In the genomic region with DNA sequence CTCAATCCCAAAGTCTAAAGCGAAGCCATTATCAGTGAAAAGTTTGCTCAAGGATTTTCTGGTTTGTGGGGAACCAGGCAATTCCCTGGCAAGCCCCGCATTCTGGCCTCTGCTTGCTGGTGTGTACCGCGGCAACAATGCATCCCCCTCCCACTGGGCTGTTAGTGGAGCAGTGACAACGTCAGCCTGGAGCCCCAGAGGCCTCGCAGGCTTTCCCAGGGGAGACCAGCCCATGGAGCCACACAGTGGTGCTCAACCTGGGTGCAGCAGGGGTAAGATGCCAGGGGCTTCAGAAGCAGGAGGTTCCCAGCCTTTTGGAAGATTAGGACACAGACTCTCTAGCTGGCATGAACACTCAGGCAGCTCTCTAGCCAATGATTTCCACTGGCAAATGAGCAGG, we compare ENCODE assay signal across 21 cellular contexts.
"Had no signal": no experiment of that assay in that cellular context is flagged by ENCODE, and none has a peak within 500 bp of the region (broad histone marks: within the 10 kb centered on the region; RNA-seq: fewer than 3 reads in every experiment).

No MANE protein-coding gene starts in this region.

- DNase-seq: central memory CD4-positive, alpha-beta T cell; effector memory CD4-positive, alpha-beta T cell; erythroblast; immature natural killer cell; mesendoderm; midbrain; naive thymus-derived CD4-positive, alpha-beta T cell; stimulated activated CD4-positive, alpha-beta T cell treated with anti-CD3 and anti-CD28 coated beads, Interleukin-12 subunit alpha, Interleukin-12 subunit beta, amount 100 ng/mL, for 4 hours; stimulated activated CD4-positive, alpha-beta T cell treated with anti-CD3 and anti-CD28 coated beads, Interleukin-1b, Interleukin-23, amount 100 ng/mL, for 48 hours; stimulated activated CD4-positive, alpha-beta T cell treated with anti-CD3 and anti-CD28 coated beads, Interleukin-4, amount 100 ng/mL, for 1 hour; stimulated activated naive CD4-positive, alpha-beta T cell treated with Interleukin-2 at 50 U/mL for 16 hours; stomach; thyroid gland; trophoblast cell had no signal

- H3K27ac Mint-ChIP-seq: dendritic cell treated with granulocyte-macrophage colony-stimulating factor and Interleukin-4, amounts not matched to agents 40 ng/mL and 50 ng/mL, for 4 days; immature natural killer cell; naive thymus-derived CD4-positive, alpha-beta T cell; progenitor cell of endocrine pancreas; stimulated activated effector memory CD8-positive, alpha-beta T cell treated with anti-CD3 and anti-CD28 coated beads, Interleukin-12 subunit alpha, Interleukin-12 subunit beta, amount 100 ng/mL, for 72 hours had no signal

- H3K9me3 Mint-ChIP-seq: dendritic cell treated with granulocyte-macrophage colony-stimulating factor and Interleukin-4, amounts not matched to agents 40 ng/mL and 50 ng/mL, for 4 days; stimulated activated effector memory CD8-positive, alpha-beta T cell treated with anti-CD3 and anti-CD28 coated beads, Interleukin-12 subunit alpha, Interleukin-12 subunit beta, amount 100 ng/mL, for 72 hours had no signal

- ATAC-seq: naive thymus-derived CD4-positive, alpha-beta T cell; sciatic nerve; stimulated activated effector memory CD8-positive, alpha-beta T cell treated with anti-CD3 and anti-CD28 coated beads, Interleukin-12 subunit alpha, Interleukin-12 subunit beta, amount 100 ng/mL, for 72 hours had no signal

- H3K36me3 Mint-ChIP-seq: immature natural killer cell; stimulated activated effector memory CD8-positive, alpha-beta T cell treated with anti-CD3 and anti-CD28 coated beads, Interleukin-12 subunit alpha, Interleukin-12 subunit beta, amount 100 ng/mL, for 72 hours had no signal

- H3K4me1 Mint-ChIP-seq: immature natural killer cell; naive thymus-derived CD4-positive, alpha-beta T cell; stimulated activated effector memory CD8-positive, alpha-beta T cell treated with anti-CD3 and anti-CD28 coated beads, Interleukin-12 subunit alpha, Interleukin-12 subunit beta, amount 100 ng/mL, for 72 hours had no signal

- H3K27ac ChIP-seq: neutrophil, parathyroid adenoma, stomach, thyroid gland had no signal

- H3K4me3 ChIP-seq: smooth muscle cell, stomach, thyroid gland had no signal

- H3K27me3 Mint-ChIP-seq: dendritic cell treated with granulocyte-macrophage colony-stimulating factor and Interleukin-4, amounts not matched to agents 40 ng/mL and 50 ng/mL, for 4 days had no signal

- H3K4me3 Mint-ChIP-seq: dendritic cell treated with granulocyte-macrophage colony-stimulating factor and Interleukin-4, amounts not matched to agents 40 ng/mL and 50 ng/mL, for 4 days; immature natural killer cell; naive thymus-derived CD4-positive, alpha-beta T cell; stimulated activated effector memory CD8-positive, alpha-beta T cell treated with anti-CD3 and anti-CD28 coated beads, Interleukin-12 subunit alpha, Interleukin-12 subunit beta, amount 100 ng/mL, for 72 hours had no signal
